Comparison of ENCODE assay signal across 8 cellular contexts in genomic region chr22:46769191-46769675, GRCh38. TPM values are rescaled to one million over a fixed set of nuclear protein-coding genes. Genes with fewer than 3 reads are reported as not detected.
DNase-seq lines count a peak whose midpoint lies in the region; ATAC-seq and TF ChIP-seq lines count a peak whose summit lies in the region.

No MANE protein-coding gene starts in this region.

- H3K27ac ChIP-seq in dorsolateral prefrontal cortex, result peak overlapping the region in 58 of 59 donors; percentile 11 to 89 (median 78)

- no peaks in the 10 kb centered on the region for H3K27me3 ChIP-seq in dorsolateral prefrontal cortex

- DNase-seq in GM12864 (ENCODE audit: low read depth) (no peak), NCI-H345 (lab: John Stamatoyannopoulos, UW) (peak; percentile 81), dorsolateral prefrontal cortex (peak in 2 of 10 donors; percentile 46 to 97), pons (ENCODE audit: low spot score) (peak; percentile 79), NCI-H1048 (lab: John Stamatoyannopoulos, UW) (no peak), NCI-H226 (no peak), GM10266 (ENCODE audit: extremely low spot score) (no peak)

- ATAC-seq in GM18868 (IDR thresholded peaks at IDR 0.05; ENCODE audit: unreplicated experiment), result no peak

- peak overlapping the region; percentile 42 for H3K4me3 ChIP-seq in GM12864 (ENCODE audit: low read depth, low read length)
- peak overlapping the region in 3 of 59 donors; percentile 4 to 17 (median 5) for H3K4me3 ChIP-seq in dorsolateral prefrontal cortex

- intact Hi-C loops in dorsolateral prefrontal cortex (cut with DNase I), result no loop called here

- TF ChIP-seq CTCF in GM12864 (IDR thresholded peaks at IDR 0.05; ENCODE audit: low read depth, low read length, missing control alignments) (no peak), dorsolateral prefrontal cortex (IDR thresholded peaks at IDR 0.05 in 54 of 56, conservative IDR thresholded peaks at IDR 0.05 in 2 of 56; ENCODE audit: low read depth in 1 of 56, partially characterized antibody in 56 of 56) (no peak), GM10266 (IDR thresholded peaks at IDR 0.05; ENCODE audit: control insufficient read depth, insufficient read depth, low read depth, missing control alignments) (no peak)

RNA-seq across cellular contexts. Expression of gene TBC1D22A, which starts 6.8 kb away (rescaled TPM):
- total RNA-seq in dorsolateral prefrontal cortex, result 10 to 100 TPM; 20.0 to 36.0 (median 27.2) TPM

RNA-seq across cellular contexts. Expression of gene CERK, which starts 31.2 kb away (rescaled TPM):
- 10 to 100 TPM; 24.8 to 72.6 (median 52.4) TPM for total RNA-seq in dorsolateral prefrontal cortex

Comparison
In these comparisons a context has a peak if more than half of its experiments do, and no peak if none do; other contexts are left out.
1. DNase-seq: peak in NCI-H345 (single experiment) and pons (single experiment); none in GM12864 (single experiment), NCI-H1048 (single experiment), NCI-H226 (single experiment) and GM10266 (single experiment).